10 cellular contexts compared by ENCODE assay signal in the genomic region with DNA sequence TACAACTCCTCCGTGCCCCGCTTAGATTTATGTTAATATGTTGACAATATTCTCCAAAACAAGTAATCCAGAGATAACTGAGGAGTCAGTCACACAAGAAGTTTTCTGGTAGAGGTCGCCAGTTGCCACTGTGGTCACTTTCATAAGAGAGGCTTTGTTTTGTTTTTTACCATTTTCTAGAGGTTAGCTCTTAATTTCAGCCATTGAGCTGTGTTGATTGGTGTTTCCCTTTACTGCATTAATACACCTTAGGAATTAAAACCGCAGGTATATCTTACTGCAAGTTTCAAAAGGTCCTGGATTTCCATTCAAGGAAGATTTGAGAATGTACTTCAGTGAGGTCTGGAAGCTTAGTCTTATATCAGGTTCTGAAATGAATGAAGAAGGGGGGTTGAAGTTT. TPM values are rescaled to one million over a fixed set of nuclear protein-coding genes. Genes with fewer than 3 reads are reported as not detected.
DNase-seq lines count a peak whose midpoint lies in the region; ATAC-seq, FAIRE-seq and TF ChIP-seq lines count a peak whose summit lies in the region.
"Had no signal": no experiment of that assay in that cellular context is flagged by ENCODE, and none has a peak within 500 bp of the region (broad histone marks: within the 10 kb centered on the region; RNA-seq: fewer than 3 reads in every experiment).

No MANE protein-coding gene starts in this region.

- 0 out of 2 replicates have a peak, but pooled peaks cover 1% of the 10 kb centered on the region for H3K36me3 ChIP-seq in OCI-LY7 (ENCODE audit: insufficient read depth, low read length)
- peaks cover 25% of the 10 kb centered on the region for H3K36me3 ChIP-seq in endodermal cell (ENCODE audit: control insufficient read depth, insufficient read depth, low read length)
- H3K36me3 ChIP-seq in rectal smooth muscle tissue (ENCODE audit: control insufficient read depth, insufficient read depth, low read length): peaks cover 3% of the 10 kb centered on the region

- peak; percentile 46 for FAIRE-seq in GM18507 (lab: Jason Lieb, UNC)

- no peak overlapping the region for H3K27ac ChIP-seq in OCI-LY7 (ENCODE audit: low read depth, low read length, poor library complexity, severe bottlenecking)
- no peak overlapping the region for H3K27ac ChIP-seq in endodermal cell (ENCODE audit: low read depth, low read length)
- no peak overlapping the region for H3K27ac ChIP-seq in rectal smooth muscle tissue (ENCODE audit: low read depth, low read length)
- H3K27ac ChIP-seq: foreskin keratinocyte had no signal

- H3K9me3 ChIP-seq in OCI-LY7 (ENCODE audit: low read length) (no peaks in the 10 kb centered on the region), endodermal cell (ENCODE audit: control insufficient read depth, low read length) (no peaks in the 10 kb centered on the region)

- H3K4me3 ChIP-seq in OCI-LY7 (ENCODE audit: low read depth, low read length, poor library complexity, severe bottlenecking) (peak overlapping the region; percentile 61), endodermal cell (ENCODE audit: low read length) (peak overlapping the region; percentile 80), rectal smooth muscle tissue (ENCODE audit: low read length) (peak overlapping the region; percentile 67)

- H3K27me3 Mint-ChIP-seq in endodermal cell (ENCODE audit: insufficient read depth): peaks cover 69% of the 10 kb centered on the region

- H3K4me1 Mint-ChIP-seq in endodermal cell: peaks cover 37% of the 10 kb centered on the region

- POLR2A ChIA-PET in OCI-LY7 (lab: Charles Lee): interaction anchor here (1.3 kb wide), 1 partner anchor 19 kb away, joined by 3 read pairs; no protein-coding TSS in a partner anchor

- 5 to 7% methylated on average over 2 to 4 of the region's 4 CpGs for WGBS in endodermal cell (ENCODE audit: insufficient coverage in 1 of 2, insufficient read length in 1 of 2), 2 experiments

- peaks cover 13% of the 10 kb centered on the region for H3K36me3 Mint-ChIP-seq in endodermal cell (ENCODE audit: low read depth)

- H3K4me1 ChIP-seq in OCI-LY7 (ENCODE audit: insufficient read depth, low read length, poor library complexity, severe bottlenecking): peaks cover 14% of the 10 kb centered on the region
- H3K4me1 ChIP-seq in endodermal cell (ENCODE audit: control insufficient read depth, insufficient read depth, low read length): no peaks in the 10 kb centered on the region
- H3K4me1 ChIP-seq in rectal smooth muscle tissue (ENCODE audit: control insufficient read depth, insufficient read depth, low read length): peaks cover 31% of the 10 kb centered on the region

- TF ChIP-seq CTCF in OCI-LY7 (conservative IDR thresholded peaks at IDR 0.05; ENCODE audit: low read length): no peak
- no peak for TF ChIP-seq CTCF in endodermal cell (conservative IDR thresholded peaks at IDR 0.05)

- H3K79me2 ChIP-seq in OCI-LY7 (ENCODE audit: insufficient read depth, low read depth, low read length): no peaks in the 10 kb centered on the region

- no peak overlapping the region for H3K9ac ChIP-seq in endodermal cell (ENCODE audit: extremely low read depth, low read length, poor library complexity, severe bottlenecking)
- H3K9ac ChIP-seq in rectal smooth muscle tissue (ENCODE audit: low read length): no peak overlapping the region

- DNase-seq in GM18507 (ENCODE audit: extremely low spot score, insufficient read length, low read depth): no peak
- no peak for DNase-seq in OCI-LY7 (ENCODE audit: low spot score)
- no peak for DNase-seq in endodermal cell
- DNase-seq: activated naive CD4-positive, alpha-beta T cell; foreskin keratinocyte had no signal

- H3K27ac Mint-ChIP-seq in endodermal cell: no peak overlapping the region

- H3K27me3 ChIP-seq in endodermal cell (ENCODE audit: control insufficient read depth, insufficient read depth, low read length, poor library complexity, severe bottlenecking) (peaks cover 58% of the 10 kb centered on the region), rectal smooth muscle tissue (ENCODE audit: control insufficient read depth, insufficient read depth, low read length) (no peaks in the 10 kb centered on the region)

- H4K20me1 ChIP-seq in OCI-LY7 (ENCODE audit: insufficient read depth, low read length): peaks cover 36% of the 10 kb centered on the region

- intact Hi-C loops in OCI-LY7 (cut with micrococcal nuclease; ENCODE audit: unreplicated experiment): loop anchor here (5.0 kb wide), 1 partner anchor 792 kb away; the partner anchor contains the start of gene MLLT10

- H3K9me3 Mint-ChIP-seq in endodermal cell: no peaks in the 10 kb centered on the region

- no peaks in the 10 kb centered on the region for H3K9me2 ChIP-seq in OCI-LY7 (ENCODE audit: insufficient read depth, low read length)

- no peak overlapping the region for H2AFZ ChIP-seq in OCI-LY7 (ENCODE audit: low read length)

- H3K4me2 ChIP-seq in OCI-LY7 (ENCODE audit: low read length): peak overlapping the region; percentile 98

- CTCF ChIA-PET in OCI-LY7 (lab: Charles Lee; ENCODE audit: unreplicated experiment): no interaction called here

- peak overlapping the region; percentile 68 for H3K4me3 Mint-ChIP-seq in endodermal cell

- ATAC-seq in HG02970 (IDR thresholded peaks at IDR 0.05; ENCODE audit: low FRiP score, unreplicated experiment): no peak
- ATAC-seq in HG03025 (IDR thresholded peaks at IDR 0.05; ENCODE audit: low FRiP score, unreplicated experiment): no peak
- ATAC-seq in HG02870 (IDR thresholded peaks at IDR 0.05; ENCODE audit: unreplicated experiment): no peak
- ATAC-seq: foreskin keratinocyte had no signal

- no TSS peak for BruUV-seq in OCI-LY7 (replicated peaks; lab: Mats Ljungman, UMichigan)

RNA-seq across cellular contexts. Expression of gene BMI1, which starts 3.5 kb away (rescaled TPM):
- 5.7 and 7.4 TPM in 2 replicates for total RNA-seq in OCI-LY7 (2014; rRNA removed; shearing (Covaris generic))
- 17.8 and 19.4 TPM in 2 replicates for total RNA-seq in OCI-LY7 (2022)
- total RNA-seq in endodermal cell: 10 to 100 TPM; 12.2 to 15.5 TPM
- polyA plus RNA-seq in endodermal cell (2013, experiment 1 of 2): 37.9 TPM
- polyA plus RNA-seq in endodermal cell (2013, experiment 2 of 2): 31.3 TPM

RNA-seq across cellular contexts. Expression of gene COMMD3, which starts 8.2 kb away (rescaled TPM):
- total RNA-seq in OCI-LY7 (2014; rRNA removed; shearing (Covaris generic)): 24.6 and 30.1 TPM in 2 replicates
- 50.8 and 53.0 TPM in 2 replicates for total RNA-seq in OCI-LY7 (2022)
- total RNA-seq in endodermal cell: 10 to 100 TPM; 10.4 to 14.9 TPM
- polyA plus RNA-seq in endodermal cell (2013, experiment 1 of 2): 30.4 TPM
- 22.6 TPM for polyA plus RNA-seq in endodermal cell (2013, experiment 2 of 2)

RNA-seq across cellular contexts. Expression of gene SPAG6, which starts 20.9 kb away (rescaled TPM):
- not detected in 2 replicates for total RNA-seq in OCI-LY7 (2014; rRNA removed; shearing (Covaris generic))
- total RNA-seq in OCI-LY7 (2022): not detected in 2 replicates
- 1 to 10 TPM; 1.1 to 2.1 TPM for total RNA-seq in endodermal cell
- polyA plus RNA-seq in endodermal cell (2013, experiment 1 of 2): 1.9 TPM
- polyA plus RNA-seq in endodermal cell (2013, experiment 2 of 2): 1.7 TPM
- total RNA-seq: foreskin keratinocyte, omental fat pad had no signal
- polyA plus RNA-seq: foreskin keratinocyte had no signal
